In the genomic region with DNA sequence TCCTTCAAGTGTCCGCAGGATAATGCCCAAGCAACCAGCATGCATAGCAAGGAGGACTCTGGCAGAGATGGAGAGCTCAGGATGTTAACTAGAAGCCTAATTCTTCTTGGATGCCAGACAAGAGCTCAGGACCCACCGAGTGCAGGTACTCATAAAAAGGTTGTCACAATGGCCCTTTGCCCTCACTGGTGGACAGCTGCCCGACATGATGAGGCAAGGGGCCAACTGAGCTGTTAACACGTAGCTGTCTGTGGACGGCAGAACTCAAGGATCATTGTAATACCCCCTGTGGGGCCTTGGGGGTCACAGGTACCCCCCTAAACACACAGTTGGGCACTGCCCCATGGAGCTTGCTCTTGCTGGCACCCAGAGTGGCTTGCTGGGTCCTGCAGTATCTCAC, we compare ENCODE assay signal across 7 cellular contexts.
"Had no signal": no experiment of that assay in that cellular context is flagged by ENCODE, and none has a peak within 500 bp of the region (broad histone marks: within the 10 kb centered on the region; RNA-seq: fewer than 3 reads in every experiment).

No MANE protein-coding gene starts in this region.

- H3K9me3 Mint-ChIP-seq: GM23338, H9 had no signal

- H3K4me2 ChIP-seq: GM23338 had no signal

- H3K4me3 ChIP-seq: GM23338 had no signal

- H2AFZ ChIP-seq: GM23338 had no signal

- H3K4me3 Mint-ChIP-seq: GM23338, H9, IgD-negative memory B cell had no signal

- DNase-seq: H9, HCEC 1CT had no signal

- H3K27ac Mint-ChIP-seq: GM23338, H9, IgD-negative memory B cell had no signal

- H3K4me1 Mint-ChIP-seq: GM23338, IgD-negative memory B cell had no signal

- ATAC-seq: GM23338 had no signal

- FAIRE-seq: H1, H54, HTR-8/SVneo had no signal

- H3K36me3 Mint-ChIP-seq: IgD-negative memory B cell had no signal
